ENCODE assay signal across 1 cellular context in the genomic region with DNA sequence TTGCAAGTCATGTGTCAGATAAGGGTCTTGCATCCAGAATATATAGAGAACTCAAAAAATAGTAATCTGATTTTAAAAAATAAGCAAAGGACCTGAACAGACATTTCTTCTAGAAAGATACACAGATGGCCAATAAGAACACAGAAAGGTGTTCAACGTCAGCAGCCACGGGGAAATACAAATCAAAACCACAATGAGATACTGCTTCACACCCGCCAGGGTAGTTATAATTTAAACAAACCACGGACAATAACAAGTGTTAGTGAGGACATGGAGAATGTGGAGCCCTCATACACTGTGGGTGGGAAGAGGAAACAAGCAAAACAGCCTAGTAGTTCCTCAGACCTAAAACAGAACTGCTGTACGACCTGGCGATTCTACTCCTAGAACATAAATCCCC.
TF ChIP-seq lines count a peak whose summit lies in the region.

No MANE protein-coding gene starts in this region.

TF ChIP-seq in GM12878, 131 proteins besides CTCF, POLR2A, EP300 and RAD21 (continued from another document):
- TF ChIP-seq, protein P1, sequence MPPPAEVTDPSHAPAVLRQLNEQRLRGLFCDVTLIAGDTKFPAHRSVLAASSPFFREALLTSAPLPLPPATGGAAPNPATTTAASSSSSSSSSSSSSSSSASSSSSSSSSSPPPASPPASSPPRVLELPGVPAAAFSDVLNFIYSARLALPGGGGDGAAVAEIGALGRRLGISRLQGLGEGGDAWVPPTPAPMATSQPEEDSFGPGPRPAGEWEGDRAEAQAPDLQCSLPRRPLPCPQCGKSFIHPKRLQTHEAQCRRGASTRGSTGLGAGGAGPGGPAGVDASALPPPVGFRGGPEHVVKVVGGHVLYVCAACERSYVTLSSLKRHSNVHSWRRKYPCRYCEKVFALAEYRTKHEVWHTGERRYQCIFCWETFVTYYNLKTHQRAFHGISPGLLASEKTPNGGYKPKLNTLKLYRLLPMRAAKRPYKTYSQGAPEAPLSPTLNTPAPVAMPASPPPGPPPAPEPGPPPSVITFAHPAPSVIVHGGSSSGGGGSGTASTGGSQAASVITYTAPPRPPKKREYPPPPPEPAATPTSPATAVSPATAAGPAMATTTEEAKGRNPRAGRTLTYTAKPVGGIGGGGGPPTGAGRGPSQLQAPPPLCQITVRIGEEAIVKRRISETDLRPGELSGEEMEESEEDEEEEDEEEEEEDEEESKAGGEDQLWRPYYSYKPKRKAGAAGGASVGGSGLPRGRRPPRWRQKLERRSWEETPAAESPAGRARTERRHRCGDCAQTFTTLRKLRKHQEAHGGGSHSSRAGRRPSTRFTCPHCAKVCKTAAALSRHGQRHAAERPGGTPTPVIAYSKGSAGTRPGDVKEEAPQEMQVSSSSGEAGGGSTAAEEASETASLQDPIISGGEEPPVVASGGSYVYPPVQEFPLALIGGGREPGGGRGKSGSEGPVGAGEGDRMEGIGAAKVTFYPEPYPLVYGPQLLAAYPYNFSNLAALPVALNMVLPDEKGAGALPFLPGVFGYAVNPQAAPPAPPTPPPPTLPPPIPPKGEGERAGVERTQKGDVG (CRISPR knock-in tag; IDR thresholded peaks at IDR 0.05): no peak
- TF ChIP-seq EED (IDR thresholded peaks at IDR 0.05; ENCODE audit: low read depth) (no peak), ATF7 (IDR thresholded peaks at IDR 0.05; ENCODE audit: low read depth) (peak; percentile 75), DPF2 (IDR thresholded peaks at IDR 0.05) (0 out of 2 replicates have a peak, but pooled peaks have one; percentile 19), BHLHE40 (IDR thresholded peaks at IDR 0.05; ENCODE audit: borderline replicate concordance in 1 of 2, low read depth in 2 of 2, low read length in 1 of 2) (peak; percentile 9 to 52; a peak in 1 of 4 replicates), NR2C1 (IDR thresholded peaks at IDR 0.05) (no peak)
- TF ChIP-seq, protein P2, sequence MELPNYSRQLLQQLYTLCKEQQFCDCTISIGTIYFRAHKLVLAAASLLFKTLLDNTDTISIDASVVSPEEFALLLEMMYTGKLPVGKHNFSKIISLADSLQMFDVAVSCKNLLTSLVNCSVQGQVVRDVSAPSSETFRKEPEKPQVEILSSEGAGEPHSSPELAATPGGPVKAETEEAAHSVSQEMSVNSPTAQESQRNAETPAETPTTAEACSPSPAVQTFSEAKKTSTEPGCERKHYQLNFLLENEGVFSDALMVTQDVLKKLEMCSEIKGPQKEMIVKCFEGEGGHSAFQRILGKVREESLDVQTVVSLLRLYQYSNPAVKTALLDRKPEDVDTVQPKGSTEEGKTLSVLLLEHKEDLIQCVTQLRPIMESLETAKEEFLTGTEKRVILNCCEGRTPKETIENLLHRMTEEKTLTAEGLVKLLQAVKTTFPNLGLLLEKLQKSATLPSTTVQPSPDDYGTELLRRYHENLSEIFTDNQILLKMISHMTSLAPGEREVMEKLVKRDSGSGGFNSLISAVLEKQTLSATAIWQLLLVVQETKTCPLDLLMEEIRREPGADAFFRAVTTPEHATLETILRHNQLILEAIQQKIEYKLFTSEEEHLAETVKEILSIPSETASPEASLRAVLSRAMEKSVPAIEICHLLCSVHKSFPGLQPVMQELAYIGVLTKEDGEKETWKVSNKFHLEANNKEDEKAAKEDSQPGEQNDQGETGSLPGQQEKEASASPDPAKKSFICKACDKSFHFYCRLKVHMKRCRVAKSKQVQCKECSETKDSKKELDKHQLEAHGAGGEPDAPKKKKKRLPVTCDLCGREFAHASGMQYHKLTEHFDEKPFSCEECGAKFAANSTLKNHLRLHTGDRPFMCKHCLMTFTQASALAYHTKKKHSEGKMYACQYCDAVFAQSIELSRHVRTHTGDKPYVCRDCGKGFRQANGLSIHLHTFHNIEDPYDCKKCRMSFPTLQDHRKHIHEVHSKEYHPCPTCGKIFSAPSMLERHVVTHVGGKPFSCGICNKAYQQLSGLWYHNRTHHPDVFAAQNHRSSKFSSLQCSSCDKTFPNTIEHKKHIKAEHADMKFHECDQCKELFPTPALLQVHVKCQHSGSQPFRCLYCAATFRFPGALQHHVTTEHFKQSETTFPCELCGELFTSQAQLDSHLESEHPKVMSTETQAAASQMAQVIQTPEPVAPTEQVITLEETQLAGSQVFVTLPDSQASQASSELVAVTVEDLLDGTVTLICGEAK (IDR thresholded peaks at IDR 0.05; ENCODE audit: borderline replicate concordance): no peak
- TF ChIP-seq, protein P3, sequence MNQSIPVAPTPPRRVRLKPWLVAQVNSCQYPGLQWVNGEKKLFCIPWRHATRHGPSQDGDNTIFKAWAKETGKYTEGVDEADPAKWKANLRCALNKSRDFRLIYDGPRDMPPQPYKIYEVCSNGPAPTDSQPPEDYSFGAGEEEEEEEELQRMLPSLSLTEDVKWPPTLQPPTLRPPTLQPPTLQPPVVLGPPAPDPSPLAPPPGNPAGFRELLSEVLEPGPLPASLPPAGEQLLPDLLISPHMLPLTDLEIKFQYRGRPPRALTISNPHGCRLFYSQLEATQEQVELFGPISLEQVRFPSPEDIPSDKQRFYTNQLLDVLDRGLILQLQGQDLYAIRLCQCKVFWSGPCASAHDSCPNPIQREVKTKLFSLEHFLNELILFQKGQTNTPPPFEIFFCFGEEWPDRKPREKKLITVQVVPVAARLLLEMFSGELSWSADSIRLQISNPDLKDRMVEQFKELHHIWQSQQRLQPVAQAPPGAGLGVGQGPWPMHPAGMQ (IDR thresholded peaks at IDR 0.05; ENCODE audit: borderline replicate concordance): no peak
